In genomic region chr13:20921572-20921971, GRCh38 we compare ENCODE assay signal across 30 cellular contexts.
"Had no signal": no experiment of that assay in that cellular context is flagged by ENCODE, and none has a peak within 500 bp of the region (broad histone marks: within the 10 kb centered on the region; RNA-seq: fewer than 3 reads in every experiment).

No MANE protein-coding gene starts in this region.

- DNase-seq: dermis blood vessel endothelial cell; effector memory CD4-positive, alpha-beta T cell; erythroblast; esophagus squamous epithelium; foreskin melanocyte; glutamatergic neuron; heart right ventricle; hypothalamus; immature natural killer cell; islet precursor cell; kidney glomerular epithelial cell; left colon; left ventricle myocardium superior; lower lobe of right lung; naive B cell; nucleus accumbens; sigmoid colon; stimulated activated CD4-positive, alpha-beta T cell treated with anti-CD3 and anti-CD28 coated beads, Interleukin-15, amount 100 ng/mL, for 24 hours; stimulated activated CD4-positive, alpha-beta T cell treated with anti-CD3 and anti-CD28 coated beads, Interleukin-2, amount 100 ng/mL, for 48 hours; stimulated activated naive CD4-positive, alpha-beta T cell; stimulated activated naive CD8-positive, alpha-beta T cell treated with anti-CD3 and anti-CD28 coated beads, Interleukin-15, amount 100 ng/mL, for 72 hours; transverse colon; upper lobe of right lung; uterus had no signal

- H2AFZ ChIP-seq: neural progenitor cell had no signal

- H3K4me1 ChIP-seq: esophagus squamous epithelium, heart right ventricle, lower lobe of right lung, neural progenitor cell, prostate gland, right atrium auricular region, sigmoid colon, suprapubic skin, transverse colon, upper lobe of right lung, uterus had no signal

- ATAC-seq: heart right ventricle; left colon; left ventricle myocardium superior; lower lobe of right lung; stimulated activated naive CD8-positive, alpha-beta T cell treated with anti-CD3 and anti-CD28 coated beads, Interleukin-15, amount 100 ng/mL, for 72 hours; upper lobe of right lung had no signal

- H3K36me3 ChIP-seq: esophagus squamous epithelium, heart right ventricle, lower lobe of right lung, neural progenitor cell, prostate gland, right atrium auricular region, sigmoid colon, suprapubic skin, transverse colon, upper lobe of right lung, uterus had no signal

- H3K4me3 ChIP-seq: coronary artery, esophagus squamous epithelium, heart right ventricle, lower lobe of right lung, neural progenitor cell, prostate gland, right atrium auricular region, sigmoid colon, skin epidermis, suprapubic skin, transverse colon, upper lobe of right lung, uterus had no signal

- H3K9me3 ChIP-seq: esophagus squamous epithelium, heart right ventricle, lower lobe of right lung, prostate gland, right atrium auricular region, sigmoid colon, suprapubic skin, transverse colon, upper lobe of right lung, uterus had no signal

- H3K27ac ChIP-seq: coronary artery, esophagus squamous epithelium, heart right ventricle, lower lobe of right lung, neural progenitor cell, prostate gland, right atrium auricular region, sigmoid colon, skin epidermis, suprapubic skin, transverse colon, upper lobe of right lung, uterus had no signal

- H3K9ac ChIP-seq: neural progenitor cell had no signal

- H3K27me3 ChIP-seq: esophagus squamous epithelium, heart right ventricle, neural progenitor cell, right atrium auricular region, sigmoid colon, suprapubic skin, transverse colon, upper lobe of right lung, uterus had no signal

- H3K4me2 ChIP-seq: neural progenitor cell had no signal
